8 cellular contexts compared by ENCODE assay signal in genomic region chr5:73496984-73497457, GRCh38. TPM values are rescaled to one million over a fixed set of nuclear protein-coding genes. Genes with fewer than 3 reads are reported as not detected.
DNase-seq lines count a peak whose midpoint lies in the region; ATAC-seq and TF ChIP-seq lines count a peak whose summit lies in the region.

No MANE protein-coding gene starts in this region.

- H3K27ac ChIP-seq in cardiac muscle cell (peak overlapping the region; percentile 92), testis (peak overlapping the region; percentile 95 to 98)

- H3K9me3 ChIP-seq in cardiac muscle cell (ENCODE audit: low read depth) (no peaks in the 10 kb centered on the region), testis (no peaks in the 10 kb centered on the region)

- ATAC-seq in Right ventricle myocardium inferior (no peak), HG02938 (IDR thresholded peaks at IDR 0.05; ENCODE audit: unreplicated experiment) (no peak)

- H3K4me1 ChIP-seq in cardiac muscle cell (ENCODE audit: low read depth): peaks cover 14% of the 10 kb centered on the region
- H3K4me1 ChIP-seq in testis: peaks cover 13% of the 10 kb centered on the region

- peak overlapping the region; percentile 60 for H3K4me3 ChIP-seq in cardiac muscle cell
- H3K4me3 ChIP-seq in fibroblast of villous mesenchyme (ENCODE audit: low read depth, low read length): no peak overlapping the region
- peak overlapping the region in 1 of 2 donors; percentile 95 for H3K4me3 ChIP-seq in testis

- peak; percentile 48 to 67 for DNase-seq in cardiac muscle cell (ENCODE audit: low read depth in 1 of 2, low spot score in 1 of 2)
- no peak for DNase-seq in Right ventricle myocardium inferior (ENCODE audit: missing footprints)
- peak; percentile 23 for DNase-seq in NCI-H1417 treated with DMSO at 0.1 percent for 48 hours (lab: John Stamatoyannopoulos, UW)
- peak; percentile 93 for DNase-seq in SW480 (ENCODE audit: low spot score)
- DNase-seq in fibroblast of villous mesenchyme (ENCODE audit: low read depth): peak; percentile 58
- DNase-seq in testis: no peak
- DNase-seq in Ammon's horn (ENCODE audit: low spot score): no peak

- no peak for TF ChIP-seq POLR2A in testis (IDR thresholded peaks at IDR 0.05)

- H3K27me3 ChIP-seq in cardiac muscle cell (peaks cover 4% of the 10 kb centered on the region), testis (no peaks in the 10 kb centered on the region)

- H3K36me3 ChIP-seq in cardiac muscle cell: no peaks in the 10 kb centered on the region
- no peaks in the 10 kb centered on the region for H3K36me3 ChIP-seq in testis (ENCODE audit: low read depth, missing control alignments)

- intact Hi-C loops in Right ventricle myocardium inferior (cut with DNase I): no loop called here
- intact Hi-C loops in testis (cut with DNase I; ENCODE audit: low total_unique reads): no loop called here

- TF ChIP-seq CTCF in cardiac muscle cell (IDR thresholded peaks at IDR 0.05; ENCODE audit: low read depth, low read length) (peak; percentile 41), fibroblast of villous mesenchyme (IDR thresholded peaks at IDR 0.05; ENCODE audit: insufficient read depth, low read depth, low read length) (peak; percentile 40), testis (IDR thresholded peaks at IDR 0.05) (no peak)

- 43 to 48% methylated on average over 1 of the region's 1 CpG for WGBS in testis, 2 donors

RNA-seq across cellular contexts. Expression of gene BTF3, which starts 1.2 kb away (rescaled TPM):
- total RNA-seq in cardiac muscle cell (407 and 433 TPM in 2 replicates), Right ventricle myocardium inferior (391 TPM), fibroblast of villous mesenchyme (216 and 232 TPM in 2 replicates), testis (100 to 1,000 TPM; 232 to 277 TPM)
- polyA plus RNA-seq in cardiac muscle cell (375 and 458 TPM in 2 replicates), testis (ENCODE audit: insufficient read depth, low read depth, low replicate concordance) (387 TPM)

RNA-seq across cellular contexts. Expression of gene FOXD1, which starts 48.4 kb away (rescaled TPM):
- total RNA-seq in cardiac muscle cell (0.11 TPM in 1 of 2 replicates, not detected in the other), Right ventricle myocardium inferior (not detected), fibroblast of villous mesenchyme (2.2 and 6.1 TPM in 2 replicates), testis (10 to 100 TPM in 1 of 2 donors, 1 to 10 TPM in 1; 7.4 to 12.8 TPM)
- polyA plus RNA-seq in cardiac muscle cell (0.28 TPM in 1 of 2 replicates, not detected in the other), testis (ENCODE audit: insufficient read depth, low read depth, low replicate concordance) (9.1 TPM)

Comparison
In these comparisons a context has a peak if more than half of its experiments do, and no peak if none do; other contexts are left out.
1. DNase-seq: peak in cardiac muscle cell (2 of 2), NCI-H1417 treated with DMSO at 0.1 percent for 48 hours (single experiment), SW480 (single experiment) and fibroblast of villous mesenchyme (single experiment); none in Right ventricle myocardium inferior (single experiment), testis (single experiment) and Ammon's horn (single experiment).
2. CTCF ChIP-seq: peak in cardiac muscle cell (single experiment) and fibroblast of villous mesenchyme (single experiment); none in testis (0 of 3).